In genomic region chr1:236460103-236460502, GRCh38 we compare ENCODE assay signal across 37 cellular contexts.
"Had no signal": no experiment of that assay in that cellular context is flagged by ENCODE, and none has a peak within 500 bp of the region (broad histone marks: within the 10 kb centered on the region; RNA-seq: fewer than 3 reads in every experiment).

No MANE protein-coding gene starts in this region.

- H3K27ac ChIP-seq: adrenal gland, ascending aorta, body of pancreas, brain microvascular endothelial cell, breast epithelium, cardiac muscle cell had no signal

- DNase-seq: activated effector memory CD4-positive, alpha-beta T cell treated with anti-CD3 and anti-CD28 coated beads, Interleukin-2, amount 50 U/mL, for 16 hours; activated effector memory CD4-positive, alpha-beta T cell treated with Interleukin-2 at 50 U/mL for 16 hours; activated gamma-delta T cell; activated gamma-delta T cell treated with Interleukin-2 at 50 U/mL for 16 hours; activated naive CD4-positive, alpha-beta T cell; activated naive CD4-positive, alpha-beta T cell treated with anti-CD3 and anti-CD28 coated beads for 36 hours; activated naive CD4-positive, alpha-beta T cell treated with anti-CD3 and anti-CD28 coated beads, Interleukin-2, amount 10 ng/mL, durations not matched to agents 7 days and 5 days; activated naive CD4-positive, alpha-beta T cell treated with anti-CD3 and anti-CD28 coated beads, Interleukin-2, amount 50 U/mL, for 16 hours; activated naive CD4-positive, alpha-beta T cell treated with Interleukin-2 at 50 U/mL for 16 hours; activated naive CD8-positive, alpha-beta T cell treated with anti-CD3 and anti-CD28 coated beads for 36 hours; activated naive CD8-positive, alpha-beta T cell treated with anti-CD3 and anti-CD28 coated beads, Interleukin-2, amount 10 ng/mL, durations not matched to agents 7 days and 5 days; activated naive CD8-positive, alpha-beta T cell treated with anti-CD3 and anti-CD28 coated beads, Interleukin-2, amount 50 U/mL, for 24 hours; activated T-cell treated with anti-CD3 and anti-CD28 coated beads, Interleukin-2, amount 50 U/mL, for 24 hours; activated T-cell treated with anti-CD3 and anti-CD28 coated beads, Interleukin-2, amount 50 U/mL, for 4 hours; activated T-cell treated with anti-CD3 and anti-CD28 coated beads, Interleukin-2, amount 50 U/mL, for 48 hours; activated T-cell treated with anti-CD3 and anti-CD28 coated beads, Interleukin-2, amount 50 U/mL, for 72 hours; adrenal gland; amniotic stem cell; amygdala; anterior cingulate cortex; aorta; body of pancreas; brain microvascular endothelial cell; caudate nucleus; central memory CD4-positive, alpha-beta T cell; cerebellar nuclear complex had no signal

- H3K9me3 Mint-ChIP-seq: activated naive CD4-positive, alpha-beta T cell treated with anti-CD3 and anti-CD28 coated beads for 36 hours; activated naive CD4-positive, alpha-beta T cell treated with anti-CD3 and anti-CD28 coated beads, Interleukin-2, amount 10 ng/mL, durations not matched to agents 7 days and 5 days; activated naive CD4-positive, alpha-beta T cell treated with anti-CD3 and anti-CD28 coated beads, Interleukin-2, amount 50 U/mL, for 24 hours; activated naive CD4-positive, alpha-beta T cell treated with anti-CD3 and anti-CD28 coated beads, Interleukin-2, amount 50 U/mL, for 72 hours; activated naive CD8-positive, alpha-beta T cell treated with anti-CD3 and anti-CD28 coated beads for 36 hours; activated naive CD8-positive, alpha-beta T cell treated with anti-CD3 and anti-CD28 coated beads, Interleukin-2, amount 10 ng/mL, durations not matched to agents 7 days and 5 days; activated naive CD8-positive, alpha-beta T cell treated with anti-CD3 and anti-CD28 coated beads, Interleukin-2, amount 50 U/mL, for 24 hours; activated T-cell treated with anti-CD3 and anti-CD28 coated beads, Interleukin-2, amount 50 U/mL, for 24 hours; activated T-cell treated with anti-CD3 and anti-CD28 coated beads, Interleukin-2, amount 50 U/mL, for 4 hours; activated T-cell treated with anti-CD3 and anti-CD28 coated beads, Interleukin-2, amount 50 U/mL, for 72 hours; activated T-helper 1 cell treated with anti-CD3 and anti-CD28 coated beads, Interleukin-12 subunit alpha, Interleukin-12 subunit beta, Interleukin-2, Interleukin-4 antibody, amounts not matched to agents 30 ng/mL and 10 ng/mL and 1 ng/mL, durations not matched to agents 14 hours and 24 hours and 36 hours; activated T-helper 17 cell treated with anti-CD3 and anti-CD28 coated beads, Interleukin-2, amount 50 U/mL, for 72 hours; activated T-helper 2 cell treated with anti-CD3 and anti-CD28 coated beads, Interferon-gamma antibody, Interleukin-2, Interleukin-4, amounts not matched to agents 10 μg/mL and 5 μg/mL and 100 μg/mL, durations not matched to agents 14 hours and 24 hours and 36 hours; brain; central memory CD8-positive, alpha-beta T cell had no signal

- H3K4me1 ChIP-seq: adrenal gland, ascending aorta, body of pancreas, breast epithelium had no signal

- H3K36me3 ChIP-seq: adrenal gland, ascending aorta, brain microvascular endothelial cell, breast epithelium, cardiac muscle cell had no signal

- H3K9me3 ChIP-seq: adrenal gland, ascending aorta, body of pancreas, breast epithelium had no signal

- ATAC-seq: activated naive CD4-positive, alpha-beta T cell treated with anti-CD3 and anti-CD28 coated beads, Interleukin-2, amount 50 U/mL, for 72 hours; activated naive CD8-positive, alpha-beta T cell treated with anti-CD3 and anti-CD28 coated beads, Interleukin-2, amount 50 U/mL, for 24 hours; activated T-cell treated with anti-CD3 and anti-CD28 coated beads, Interleukin-2, amount 50 U/mL, for 4 hours; activated T-cell treated with anti-CD3 and anti-CD28 coated beads, Interleukin-2, amount 50 U/mL, for 72 hours; activated T-helper 17 cell treated with anti-CD3 and anti-CD28 coated beads, Interleukin-2, amount 50 U/mL, for 72 hours; body of pancreas had no signal

- H3K36me3 Mint-ChIP-seq: activated naive CD4-positive, alpha-beta T cell treated with anti-CD3 and anti-CD28 coated beads, Interleukin-2, amount 10 ng/mL, durations not matched to agents 7 days and 5 days; activated naive CD4-positive, alpha-beta T cell treated with anti-CD3 and anti-CD28 coated beads, Interleukin-2, amount 50 U/mL, for 24 hours; activated naive CD4-positive, alpha-beta T cell treated with anti-CD3 and anti-CD28 coated beads, Interleukin-2, amount 50 U/mL, for 72 hours; activated naive CD8-positive, alpha-beta T cell treated with anti-CD3 and anti-CD28 coated beads for 36 hours; activated naive CD8-positive, alpha-beta T cell treated with anti-CD3 and anti-CD28 coated beads, Interleukin-2, amount 10 ng/mL, durations not matched to agents 7 days and 5 days; brain had no signal

- H3K27ac Mint-ChIP-seq: activated naive CD4-positive, alpha-beta T cell treated with anti-CD3 and anti-CD28 coated beads for 36 hours; activated naive CD4-positive, alpha-beta T cell treated with anti-CD3 and anti-CD28 coated beads, Interleukin-2, amount 10 ng/mL, durations not matched to agents 7 days and 5 days; activated naive CD4-positive, alpha-beta T cell treated with anti-CD3 and anti-CD28 coated beads, Interleukin-2, amount 50 U/mL, for 24 hours; activated naive CD4-positive, alpha-beta T cell treated with anti-CD3 and anti-CD28 coated beads, Interleukin-2, amount 50 U/mL, for 72 hours; activated naive CD8-positive, alpha-beta T cell; activated naive CD8-positive, alpha-beta T cell treated with anti-CD3 and anti-CD28 coated beads for 36 hours; activated naive CD8-positive, alpha-beta T cell treated with anti-CD3 and anti-CD28 coated beads, Interleukin-2, amount 10 ng/mL, durations not matched to agents 7 days and 5 days; activated naive CD8-positive, alpha-beta T cell treated with anti-CD3 and anti-CD28 coated beads, Interleukin-2, amount 50 U/mL, for 24 hours; activated T-cell treated with anti-CD3 and anti-CD28 coated beads, Interleukin-2, amount 50 U/mL, for 24 hours; activated T-cell treated with anti-CD3 and anti-CD28 coated beads, Interleukin-2, amount 50 U/mL, for 72 hours; activated T-helper 1 cell treated with anti-CD3 and anti-CD28 coated beads, Interleukin-12 subunit alpha, Interleukin-12 subunit beta, Interleukin-2, Interleukin-4 antibody, amounts not matched to agents 30 ng/mL and 10 ng/mL and 1 ng/mL, durations not matched to agents 14 hours and 24 hours and 36 hours; activated T-helper 17 cell treated with anti-CD3 and anti-CD28 coated beads, Interleukin-2, amount 50 U/mL, for 72 hours; activated T-helper 2 cell treated with anti-CD3 and anti-CD28 coated beads, Interferon-gamma antibody, Interleukin-2, Interleukin-4, amounts not matched to agents 10 μg/mL and 5 μg/mL and 100 μg/mL, durations not matched to agents 14 hours and 24 hours and 36 hours; brain had no signal

- H3K4me3 ChIP-seq: adrenal gland, ascending aorta, body of pancreas, breast epithelium, cardiac muscle cell had no signal

- H3K27me3 Mint-ChIP-seq: central memory CD8-positive, alpha-beta T cell had no signal

- H3K4me1 Mint-ChIP-seq: activated naive CD8-positive, alpha-beta T cell treated with anti-CD3 and anti-CD28 coated beads, Interleukin-2, amount 10 ng/mL, durations not matched to agents 7 days and 5 days; brain had no signal

- H3K4me3 Mint-ChIP-seq: activated naive CD4-positive, alpha-beta T cell treated with anti-CD3 and anti-CD28 coated beads for 36 hours; activated naive CD4-positive, alpha-beta T cell treated with anti-CD3 and anti-CD28 coated beads, Interleukin-2, amount 10 ng/mL, durations not matched to agents 7 days and 5 days; activated naive CD4-positive, alpha-beta T cell treated with anti-CD3 and anti-CD28 coated beads, Interleukin-2, amount 50 U/mL, for 24 hours; activated naive CD8-positive, alpha-beta T cell; activated naive CD8-positive, alpha-beta T cell treated with anti-CD3 and anti-CD28 coated beads for 36 hours; activated naive CD8-positive, alpha-beta T cell treated with anti-CD3 and anti-CD28 coated beads, Interleukin-2, amount 10 ng/mL, durations not matched to agents 7 days and 5 days; activated naive CD8-positive, alpha-beta T cell treated with anti-CD3 and anti-CD28 coated beads, Interleukin-2, amount 50 U/mL, for 24 hours; activated T-cell treated with anti-CD3 and anti-CD28 coated beads, Interleukin-2, amount 50 U/mL, for 24 hours; activated T-cell treated with anti-CD3 and anti-CD28 coated beads, Interleukin-2, amount 50 U/mL, for 4 hours; activated T-cell treated with anti-CD3 and anti-CD28 coated beads, Interleukin-2, amount 50 U/mL, for 72 hours; activated T-helper 1 cell treated with anti-CD3 and anti-CD28 coated beads, Interleukin-12 subunit alpha, Interleukin-12 subunit beta, Interleukin-2, Interleukin-4 antibody, amounts not matched to agents 30 ng/mL and 10 ng/mL and 1 ng/mL, durations not matched to agents 14 hours and 24 hours and 36 hours; activated T-helper 17 cell treated with anti-CD3 and anti-CD28 coated beads, Interleukin-2, amount 50 U/mL, for 72 hours; brain; central memory CD8-positive, alpha-beta T cell had no signal
